Comparison of ENCODE assay signal across 17 cellular contexts in genomic region chr7:130951976-130952313, GRCh38.
DNase-seq lines count a peak whose midpoint lies in the region; ATAC-seq, FAIRE-seq and TF ChIP-seq lines count a peak whose summit lies in the region.
"Had no signal": no experiment of that assay in that cellular context is flagged by ENCODE, and none has a peak within 500 bp of the region (broad histone marks: within the 10 kb centered on the region; RNA-seq: fewer than 3 reads in every experiment).

No MANE protein-coding gene starts in this region.

- peak overlapping the region; percentile 33 for H3K27ac ChIP-seq in CD4-positive, alpha-beta T cell (ENCODE audit: low read depth, low read length)
- H3K27ac ChIP-seq in HUES64 (ENCODE audit: low read depth, low read length), result peak overlapping the region; percentile 24; the same call in 1 of the 2 replicates
- peak overlapping the region; percentile 81 for H3K27ac ChIP-seq in effector memory CD4-positive, alpha-beta T cell (ENCODE audit: insufficient read depth, low read length, poor library complexity, severe bottlenecking)
- peak overlapping the region; percentile 8 to 32 for H3K27ac ChIP-seq in small intestine (ENCODE audit: low read depth in 1 of 2, low read length in 1 of 2)
- H3K27ac ChIP-seq: pancreas had no signal

- CTCF ChIA-PET in CD4-positive, alpha-beta T cell (lab: Charles Lee), result interaction anchor here (0.6 to 1.8 kb wide), 2 partner anchors 11 to 55 kb away, joined by 3 to 5 read pairs; no protein-coding TSS in a partner anchor

- no peak for TF ChIP-seq CTCF in CD4-positive, alpha-beta T cell (IDR thresholded peaks at IDR 0.05)

- FAIRE-seq in small intestine (lab: Jason Lieb, UNC), result no peak
- FAIRE-seq: pancreas, urothelium cell line had no signal

- no peak for ATAC-seq in CD4-positive, alpha-beta T cell (ENCODE audit: poor library complexity)
- no peak for ATAC-seq in HG03565 (IDR thresholded peaks at IDR 0.05; ENCODE audit: unreplicated experiment)

- H3K9ac ChIP-seq in HUES64 (ENCODE audit: low read depth, low read length), result no peak overlapping the region

- no peak overlapping the region for H3K4me3 Mint-ChIP-seq in CD4-positive, alpha-beta T cell
- H3K4me3 Mint-ChIP-seq: activated naive CD8-positive, alpha-beta T cell had no signal

- no peaks in the 10 kb centered on the region for H3K9me3 ChIP-seq in CD4-positive, alpha-beta T cell (ENCODE audit: control insufficient read depth, low read length)
- no peaks in the 10 kb centered on the region for H3K9me3 ChIP-seq in HUES64 (ENCODE audit: insufficient read depth, low read depth, low read length)
- no peaks in the 10 kb centered on the region for H3K9me3 ChIP-seq in effector memory CD4-positive, alpha-beta T cell (ENCODE audit: control insufficient read depth, low read length)
- no peaks in the 10 kb centered on the region for H3K9me3 ChIP-seq in small intestine (ENCODE audit: control insufficient read depth, low read depth)
- H3K9me3 ChIP-seq: HAP-1, pancreas had no signal

- H3K4me3 ChIP-seq in HUES64 (ENCODE audit: low read length) (no peak overlapping the region), small intestine (ENCODE audit: low read depth in 1 of 2, low read length in 2 of 2) (no peak overlapping the region)
- H3K4me3 ChIP-seq in effector memory CD4-positive, alpha-beta T cell (ENCODE audit: insufficient read depth, low read depth, low read length, poor library complexity, severe bottlenecking), result no peak overlapping the region
- H3K4me3 ChIP-seq: HAP-1, pancreas had no signal

- intact Hi-C loops in CD4-positive, alpha-beta T cell (cut with DNase I, micrococcal nuclease), result loop anchor here in 1 of 2 experiments (10.0 kb wide), 1 partner anchor 57 kb away; no protein-coding TSS in a partner anchor

- H3K4me1 ChIP-seq in HUES64 (ENCODE audit: insufficient read depth, low read length) (peaks cover 15% of the 10 kb centered on the region), small intestine (ENCODE audit: control insufficient read depth in 2 of 2, insufficient read depth in 1 of 2, low read depth in 1 of 2, low read length in 1 of 2) (peaks cover 0 to 20% of the 10 kb centered on the region in 2 donors)
- peaks cover 79% of the 10 kb centered on the region for H3K4me1 ChIP-seq in effector memory CD4-positive, alpha-beta T cell (ENCODE audit: control insufficient read depth, insufficient read depth, low read length, poor library complexity, severe bottlenecking)
- H3K4me1 ChIP-seq: pancreas had no signal

- no peaks in the 10 kb centered on the region for H3K27me3 Mint-ChIP-seq in CD4-positive, alpha-beta T cell
- H3K27me3 Mint-ChIP-seq: activated naive CD8-positive, alpha-beta T cell had no signal

- H3K4me1 Mint-ChIP-seq in CD4-positive, alpha-beta T cell (ENCODE audit: low read depth), result peaks cover 15% of the 10 kb centered on the region

- H3K36me3 ChIP-seq in HUES64 (ENCODE audit: insufficient read depth, low read length) (no peaks in the 10 kb centered on the region), small intestine (ENCODE audit: control insufficient read depth in 2 of 2, insufficient read depth in 2 of 2, low read length in 2 of 2) (no peaks in the 10 kb centered on the region)
- no peaks in the 10 kb centered on the region for H3K36me3 ChIP-seq in effector memory CD4-positive, alpha-beta T cell (ENCODE audit: control insufficient read depth, insufficient read depth, low read length)
- H3K36me3 ChIP-seq: pancreas had no signal

- POLR2A ChIA-PET in CD4-positive, alpha-beta T cell (lab: Charles Lee), result interaction anchor here (0.6 to 1.9 kb wide), 5 partner anchors 8 to 60 kb away, joined by 3 to 9 read pairs (median 4); no protein-coding TSS in a partner anchor

- H3K27ac Mint-ChIP-seq in CD4-positive, alpha-beta T cell, result no peak overlapping the region
- H3K27ac Mint-ChIP-seq: activated naive CD8-positive, alpha-beta T cell had no signal

- no peak for DNase-seq in CD4-positive, alpha-beta T cell
- no peak for DNase-seq in effector memory CD4-positive, alpha-beta T cell
- DNase-seq in small intestine (no peak), 8988T (no peak), germinal center (ENCODE audit: low spot score) (no peak)
- DNase-seq in activated effector memory CD4-positive, alpha-beta T cell treated with Interleukin-2 at 50 U/mL for 16 hours, result no peak
- DNase-seq: COR-L47; DND-41; NCI-H1417 treated with DMSO at 0.1 percent for 48 hours; NCI-H526; pancreas; stimulated activated CD4-positive, alpha-beta T cell treated with anti-CD3 and anti-CD28 coated beads, Interleukin-2, amount 100 ng/mL, for 48 hours had no signal

- H3K36me3 Mint-ChIP-seq in CD4-positive, alpha-beta T cell (ENCODE audit: low read depth), result peaks cover 43% of the 10 kb centered on the region

- H3K9me3 Mint-ChIP-seq in CD4-positive, alpha-beta T cell, result no peaks in the 10 kb centered on the region

- WGBS in HUES64, result 95% methylated on average over 7 of the region's 7 CpGs
- 78 to 88% (median 87%) methylated on average over 7 of the region's 7 CpGs for WGBS in small intestine, 3 donors

- H3K27me3 ChIP-seq in CD4-positive, alpha-beta T cell (ENCODE audit: control insufficient read depth, insufficient read depth, low read length), result no peaks in the 10 kb centered on the region
- H3K27me3 ChIP-seq in HUES64 (ENCODE audit: insufficient read depth, low read length) (no peaks in the 10 kb centered on the region), small intestine (ENCODE audit: control insufficient read depth in 2 of 2, insufficient read depth in 2 of 2, low read length in 2 of 2) (no peaks in the 10 kb centered on the region)
- no peaks in the 10 kb centered on the region for H3K27me3 ChIP-seq in effector memory CD4-positive, alpha-beta T cell (replicated peaks; ENCODE audit: control insufficient read depth, insufficient read depth, low read length, poor library complexity, severe bottlenecking)
- H3K27me3 ChIP-seq: pancreas had no signal

Comparison
In these comparisons a context has a peak if more than half of its experiments do, and no peak if none do; other contexts are left out.
1. H3K27ac ChIP-seq: peak in every context shown above with its lines; median percentile 81 in effector memory CD4-positive, alpha-beta T cell; 33 in CD4-positive, alpha-beta T cell; 24 in HUES64; 20 in small intestine.